Comparison of ENCODE assay signal across 29 cellular contexts in genomic region chr10:81498152-81498551, GRCh38.
"Had no signal": no experiment of that assay in that cellular context is flagged by ENCODE, and none has a peak within 500 bp of the region (broad histone marks: within the 10 kb centered on the region; RNA-seq: fewer than 3 reads in every experiment).

No MANE protein-coding gene starts in this region.

- H3K4me1 Mint-ChIP-seq: immature natural killer cell; naive thymus-derived CD4-positive, alpha-beta T cell; stimulated activated memory B cell treated with anti-CD40 and anti-IgM and Interleukin-4, amounts not matched to agents 10 μg/mL and 1 μg/mL and 100 μg/mL, for 72 hours; stimulated activated naive CD8-positive, alpha-beta T cell treated with anti-CD3 and anti-CD28 coated beads, Interleukin-15, amount 100 ng/mL, for 72 hours had no signal

- H3K36me3 Mint-ChIP-seq: immature natural killer cell; naive thymus-derived CD4-positive, alpha-beta T cell; natural killer cell treated with Interleukin-12 subunit alpha and Interleukin-12 subunit beta and Interleukin-15 and Interleukin-18, amount 100 ng/mL, for 72 hours; stimulated activated memory B cell treated with anti-CD40 and anti-IgM and Interleukin-4, amounts not matched to agents 10 μg/mL and 1 μg/mL and 100 μg/mL, for 72 hours; type B pancreatic cell had no signal

- H3K9me3 Mint-ChIP-seq: stimulated activated naive CD8-positive, alpha-beta T cell treated with anti-CD3 and anti-CD28 coated beads, Interleukin-15, amount 100 ng/mL, for 72 hours; type B pancreatic cell had no signal

- H3K27ac Mint-ChIP-seq: immature natural killer cell; naive thymus-derived CD4-positive, alpha-beta T cell; natural killer cell treated with Interleukin-12 subunit alpha and Interleukin-12 subunit beta and Interleukin-15 and Interleukin-18, amount 100 ng/mL, for 72 hours; stimulated activated memory B cell treated with anti-CD40 and anti-IgM and Interleukin-4, amounts not matched to agents 10 μg/mL and 1 μg/mL and 100 μg/mL, for 72 hours; stimulated activated naive CD8-positive, alpha-beta T cell treated with anti-CD3 and anti-CD28 coated beads, Interleukin-15, amount 100 ng/mL, for 72 hours; type B pancreatic cell had no signal

- H3K9me3 ChIP-seq: lower lobe of right lung, pancreas, prostate gland, uterus had no signal

- H3K4me1 ChIP-seq: left lung, lower lobe of right lung, pancreas, prostate gland, sigmoid colon, spleen, tibial nerve, uterus had no signal

- H3K27ac ChIP-seq: left lung, lower lobe of right lung, pancreas, prostate gland, sigmoid colon, spleen, tibial nerve, uterus had no signal

- H3K4me3 ChIP-seq: left lung, lower lobe of right lung, mucosa of descending colon, pancreas, prostate gland, sigmoid colon, spleen, tibial nerve, uterus had no signal

- ATAC-seq: left colon; left lung; lower lobe of right lung; mucosa of descending colon; naive thymus-derived CD4-positive, alpha-beta T cell; natural killer cell treated with Interleukin-12 subunit alpha and Interleukin-12 subunit beta and Interleukin-15 and Interleukin-18, amount 100 ng/mL, for 72 hours; pancreas; right cardiac atrium; stimulated activated memory B cell treated with anti-CD40 and anti-IgM and Interleukin-4, amounts not matched to agents 10 μg/mL and 1 μg/mL and 100 μg/mL, for 72 hours; stimulated activated naive CD8-positive, alpha-beta T cell treated with anti-CD3 and anti-CD28 coated beads, Interleukin-15, amount 100 ng/mL, for 72 hours had no signal

- DNase-seq: hippocampal formation; immature natural killer cell; kidney; left colon; left lung; lower lobe of right lung; mammary epithelial cell; midbrain; mucosa of descending colon; naive thymus-derived CD4-positive, alpha-beta T cell; pancreas; posterior cingulate gyrus; retina; right cardiac atrium; sigmoid colon; small intestine; spleen; stimulated activated CD4-positive, alpha-beta T cell treated with anti-CD3 and anti-CD28 coated beads, Interleukin-2, amount 100 ng/mL, for 48 hours; stimulated activated CD4-positive, alpha-beta T cell treated with anti-CD3 and anti-CD28 coated beads, Interleukin-4, amount 100 ng/mL, for 4 hours; stimulated activated CD8-positive, alpha-beta memory T cell treated with anti-CD3 and anti-CD28 coated beads, Interleukin-4, amount 100 ng/mL, for 48 hours; stimulated activated naive CD4-positive, alpha-beta T cell treated with Interleukin-2 at 50 U/mL for 16 hours; stimulated activated naive CD8-positive, alpha-beta T cell treated with anti-CD3 and anti-CD28 coated beads, Interleukin-15, amount 100 ng/mL, for 72 hours; substantia nigra; uterus had no signal

- H3K27me3 Mint-ChIP-seq: naive thymus-derived CD4-positive, alpha-beta T cell; natural killer cell treated with Interleukin-12 subunit alpha and Interleukin-12 subunit beta and Interleukin-15 and Interleukin-18, amount 100 ng/mL, for 72 hours; stimulated activated memory B cell treated with anti-CD40 and anti-IgM and Interleukin-4, amounts not matched to agents 10 μg/mL and 1 μg/mL and 100 μg/mL, for 72 hours; stimulated activated naive CD8-positive, alpha-beta T cell treated with anti-CD3 and anti-CD28 coated beads, Interleukin-15, amount 100 ng/mL, for 72 hours; type B pancreatic cell had no signal

- H3K4me3 Mint-ChIP-seq: immature natural killer cell; naive thymus-derived CD4-positive, alpha-beta T cell; natural killer cell treated with Interleukin-12 subunit alpha and Interleukin-12 subunit beta and Interleukin-15 and Interleukin-18, amount 100 ng/mL, for 72 hours; stimulated activated memory B cell treated with anti-CD40 and anti-IgM and Interleukin-4, amounts not matched to agents 10 μg/mL and 1 μg/mL and 100 μg/mL, for 72 hours; stimulated activated naive CD8-positive, alpha-beta T cell treated with anti-CD3 and anti-CD28 coated beads, Interleukin-15, amount 100 ng/mL, for 72 hours; type B pancreatic cell had no signal

- H3K36me3 ChIP-seq: left lung, lower lobe of right lung, pancreas, prostate gland, sigmoid colon, spleen, tibial nerve, uterus had no signal

- H3K27me3 ChIP-seq: left lung, pancreas, sigmoid colon, spleen, tibial nerve, uterus had no signal
